ENCODE assay signal across 1 cellular context in genomic region chr17:72891627-72892026, GRCh38.
TF ChIP-seq lines count a peak whose summit lies in the region.

No MANE protein-coding gene starts in this region.

TF ChIP-seq in K562, 482 proteins besides CTCF, POLR2A, EP300 and RAD21 (continued from another document):
- TF ChIP-seq E2F1 (CRISPR knock-in tag; IDR thresholded peaks at IDR 0.05) = no peak
- no peak for TF ChIP-seq NFRKB (IDR thresholded peaks at IDR 0.05; ENCODE audit: low read depth)
- TF ChIP-seq PPARD (CRISPR knock-in tag; IDR thresholded peaks at IDR 0.05) = no peak
